7 cellular contexts compared by ENCODE assay signal in genomic region chr17:4565209-4566141, GRCh38. TPM values are rescaled to one million over a fixed set of nuclear protein-coding genes. Genes with fewer than 3 reads are reported as not detected.
A peak's percentile ranks its signal among the peaks of the same experiment; 100 is the strongest.
DNase-seq lines count a peak whose midpoint lies in the region; ATAC-seq, FAIRE-seq and TF ChIP-seq lines count a peak whose summit lies in the region.

No MANE protein-coding gene starts in this region.

- H3K9me3 ChIP-seq in astrocyte (ENCODE audit: insufficient read depth, low read depth, low read length) (no peaks in the 10 kb centered on the region), right cardiac atrium (ENCODE audit: control insufficient read depth, low read length) (no peaks in the 10 kb centered on the region)

- no peaks in the 10 kb centered on the region for H3K36me3 ChIP-seq in astrocyte (ENCODE audit: insufficient read depth, low read length)

- peak overlapping the region; percentile 56 for H2AFZ ChIP-seq in astrocyte (ENCODE audit: low read depth, low read length)

- H3K27ac ChIP-seq in astrocyte (ENCODE audit: low read depth, low read length): no peak overlapping the region
- H3K27ac ChIP-seq in right cardiac atrium (ENCODE audit: low read length): peak overlapping the region; percentile 25

- no peak overlapping the region for H3K4me2 ChIP-seq in astrocyte (ENCODE audit: low read length)

- peak; percentile 71 for FAIRE-seq in astrocyte (lab: Jason Lieb, UNC)

- no peak overlapping the region for H3K27ac Mint-ChIP-seq in astrocyte (ENCODE audit: unreplicated experiment)

- no peaks in the 10 kb centered on the region for H3K9me3 Mint-ChIP-seq in astrocyte (ENCODE audit: unreplicated experiment)

- intact Hi-C loops in right cardiac atrium (cut with DNase I): loop anchor here (2.0 to 10.0 kb wide), 4 partner anchors 59 to 141 kb away; no protein-coding TSS in a partner anchor

- H3K27me3 ChIP-seq in astrocyte (ENCODE audit: insufficient read depth, low read length): peaks cover 22% of the 10 kb centered on the region
- H3K27me3 ChIP-seq in right cardiac atrium (ENCODE audit: control insufficient read depth, insufficient read depth): no peaks in the 10 kb centered on the region

- H3K4me1 Mint-ChIP-seq in astrocyte (ENCODE audit: low read depth, unreplicated experiment): peaks cover 1% of the 10 kb centered on the region

- 31% methylated on average over 16 of the region's 16 CpGs for WGBS in right cardiac atrium

- DNase-seq in NCI-H1436 (lab: John Stamatoyannopoulos, UW): peak; percentile 82
- DNase-seq in SKM-1 (lab: John Stamatoyannopoulos, UW; ENCODE audit: unreplicated experiment): peak; percentile 57
- peak; percentile 66 for DNase-seq in astrocyte (ENCODE audit: low read depth)
- peak; percentile 66 to 84 (median 79) for DNase-seq in right cardiac atrium
- DNase-seq in putamen (ENCODE audit: low spot score): peak; percentile 77

- H3K4me3 ChIP-seq in astrocyte (ENCODE audit: insufficient read depth, low read depth, low read length) (no peak overlapping the region), right cardiac atrium (ENCODE audit: low read length) (no peak overlapping the region)

- peaks cover 44% of the 10 kb centered on the region for H3K27me3 Mint-ChIP-seq in astrocyte (ENCODE audit: low read depth, unreplicated experiment)

- H3K4me1 ChIP-seq in astrocyte (ENCODE audit: insufficient read depth, low read length): no peaks in the 10 kb centered on the region
- peaks cover 1% of the 10 kb centered on the region for H3K4me1 ChIP-seq in right cardiac atrium (ENCODE audit: control insufficient read depth, insufficient read depth, low read length)

- H4K20me1 ChIP-seq in astrocyte (ENCODE audit: insufficient read depth, low read length): no peaks in the 10 kb centered on the region

- no peak overlapping the region for H3K9ac ChIP-seq in astrocyte (ENCODE audit: low read length)

- H3K36me3 Mint-ChIP-seq in astrocyte (ENCODE audit: low read depth, unreplicated experiment): no peaks in the 10 kb centered on the region

- peak overlapping the region; percentile 45 for H3K4me3 Mint-ChIP-seq in astrocyte (ENCODE audit: unreplicated experiment)

- no peaks in the 10 kb centered on the region for H3K79me2 ChIP-seq in astrocyte (ENCODE audit: insufficient read depth, low read length)

- ATAC-seq in right cardiac atrium (peak; percentile 80), GM21367 (IDR thresholded peaks at IDR 0.05; ENCODE audit: unreplicated experiment) (no peak)

- peak; percentile 88 for TF ChIP-seq CTCF in GM12872 (IDR thresholded peaks at IDR 0.05; ENCODE audit: insufficient read depth, low read depth, low read length)
- TF ChIP-seq CTCF in astrocyte (IDR thresholded peaks at IDR 0.05; ENCODE audit: insufficient read depth, low read depth, low read length): peak; percentile 87

RNA-seq across cellular contexts. Expression of gene GGT6, which starts 5.1 kb away (rescaled TPM):
- total RNA-seq in astrocyte: not detected in 2 replicates
- total RNA-seq in right cardiac atrium: not detected
- not detected for polyA plus RNA-seq in right cardiac atrium

RNA-seq across cellular contexts. Expression of gene MYBBP1A, which starts 10.3 kb away (rescaled TPM):
- total RNA-seq in astrocyte: 70.0 and 71.1 TPM in 2 replicates
- total RNA-seq in right cardiac atrium: 10 to 100 TPM; 18.4 to 28.5 (median 23.1) TPM
- 15.9 TPM for polyA plus RNA-seq in right cardiac atrium

RNA-seq across cellular contexts. Expression of gene SMTNL2, which starts 18.9 kb away (rescaled TPM):
- total RNA-seq in astrocyte (0.18 and 0.26 TPM in 2 replicates), right cardiac atrium (10 to 100 TPM; 10.7 to 20.8 (median 14.2) TPM)
- polyA plus RNA-seq in right cardiac atrium: 5.8 TPM
